10 cellular contexts compared by ENCODE assay signal in genomic region chr20:45294003-45294368, GRCh38. TPM values are rescaled to one million over a fixed set of nuclear protein-coding genes. Genes with fewer than 3 reads are reported as not detected.
DNase-seq lines count a peak whose midpoint lies in the region; ATAC-seq and TF ChIP-seq lines count a peak whose summit lies in the region.
"Had no signal": no experiment of that assay in that cellular context is flagged by ENCODE, and none has a peak within 500 bp of the region (broad histone marks: within the 10 kb centered on the region; RNA-seq: fewer than 3 reads in every experiment).

No MANE protein-coding gene starts in this region.

- no peak for TF ChIP-seq POLR2A in spleen (IDR thresholded peaks at IDR 0.05)

- intact Hi-C loops in spleen (cut with DNase I; ENCODE audit: low total_unique reads): no loop called here

- no peaks in the 10 kb centered on the region for H3K79me2 ChIP-seq in fibroblast of lung (ENCODE audit: control insufficient read depth, insufficient read depth, low read length)

- TF ChIP-seq CTCF in fibroblast of lung (conservative IDR thresholded peaks at IDR 0.05 in 1 of 2, IDR thresholded peaks at IDR 0.05 in 1 of 2; ENCODE audit: low read depth in 1 of 2, low read length in 2 of 2) (no peak), spleen (IDR thresholded peaks at IDR 0.05 in 8 of 11, conservative IDR thresholded peaks at IDR 0.05 in 3 of 11) (peak in 4 of 11 experiments; percentile 5 to 31 (median 20))

- H3K9me3 Mint-ChIP-seq in T-helper 1 cell treated with Interleukin-12 subunit alpha and Interleukin-12 subunit beta and Interleukin-4 antibody, amounts not matched to agents 30 μg/mL and 1 μg/mL, for 36 hours: no peaks in the 10 kb centered on the region
- H3K9me3 Mint-ChIP-seq in T-cell: no peaks in the 10 kb centered on the region

- H3K27ac Mint-ChIP-seq in T-helper 1 cell treated with Interleukin-12 subunit alpha and Interleukin-12 subunit beta and Interleukin-4 antibody, amounts not matched to agents 30 μg/mL and 1 μg/mL, for 36 hours: no peak overlapping the region
- H3K27ac Mint-ChIP-seq in T-cell: no peak overlapping the region

- H3K4me1 ChIP-seq in fibroblast of lung (ENCODE audit: control insufficient read depth, extremely low read depth, insufficient read depth, low read length) (peaks cover 2% of the 10 kb centered on the region), spleen (peaks cover 7 to 34% (median 26%) of the 10 kb centered on the region in 6 donors)

- H3K4me1 Mint-ChIP-seq in T-helper 1 cell treated with Interleukin-12 subunit alpha and Interleukin-12 subunit beta and Interleukin-4 antibody, amounts not matched to agents 30 μg/mL and 1 μg/mL, for 36 hours (ENCODE audit: low read depth): peaks cover 15% of the 10 kb centered on the region
- peaks cover 14 to 21% (median 17%) of the 10 kb centered on the region in 3 donors for H3K4me1 Mint-ChIP-seq in T-cell

- H3K36me3 Mint-ChIP-seq in T-helper 1 cell treated with Interleukin-12 subunit alpha and Interleukin-12 subunit beta and Interleukin-4 antibody, amounts not matched to agents 30 μg/mL and 1 μg/mL, for 36 hours (ENCODE audit: low read depth): peaks cover 8% of the 10 kb centered on the region
- no peaks in the 10 kb centered on the region for H3K36me3 Mint-ChIP-seq in T-cell

- H3K27me3 Mint-ChIP-seq in T-helper 1 cell treated with Interleukin-12 subunit alpha and Interleukin-12 subunit beta and Interleukin-4 antibody, amounts not matched to agents 30 μg/mL and 1 μg/mL, for 36 hours (ENCODE audit: low read depth): peaks cover 33% of the 10 kb centered on the region
- peaks cover 33 to 52% of the 10 kb centered on the region in 2 donors for H3K27me3 Mint-ChIP-seq in T-cell

- H3K9me3 ChIP-seq in fibroblast of lung (ENCODE audit: control insufficient read depth, insufficient read depth, low read depth, low read length) (no peaks in the 10 kb centered on the region), spleen (no peaks in the 10 kb centered on the region)

- H3K27me3 ChIP-seq in fibroblast of lung (ENCODE audit: control insufficient read depth, insufficient read depth, low read length) (peaks cover 7% of the 10 kb centered on the region), spleen (replicated peaks in 1 of 7) (peaks cover 0 to 74% (median 10%) of the 10 kb centered on the region in 7 donors)

- H3K27ac ChIP-seq in fibroblast of lung (ENCODE audit: insufficient read depth, low read length): no peak overlapping the region
- peak overlapping the region in 1 of 8 donors; percentile 76 for H3K27ac ChIP-seq in spleen

- peak in 1 of 4 experiments; percentile 6 for ATAC-seq in T-cell (replicated peaks in 1 of 4)
- no peak for ATAC-seq in HG03159 (IDR thresholded peaks at IDR 0.05; ENCODE audit: unreplicated experiment)

- peak overlapping the region in 3 of 4 experiments; percentile 9 to 63 (median 18) for H3K4me3 ChIP-seq in fibroblast of lung (replicated peaks in 1 of 4; ENCODE audit: control extremely low read depth in 1 of 4, insufficient read depth in 1 of 4, low read depth in 3 of 4, low read length in 4 of 4)
- peak overlapping the region in 6 of 8 donors; percentile 49 to 82 (median 54) for H3K4me3 ChIP-seq in spleen

- H2AFZ ChIP-seq in fibroblast of lung (ENCODE audit: low read length): no peak overlapping the region

- WGBS in spleen, 5 donors: 48 to 72% (median 60%) methylated on average over 5 of the region's 5 CpGs

- H3K4me3 Mint-ChIP-seq in T-helper 1 cell treated with Interleukin-12 subunit alpha and Interleukin-12 subunit beta and Interleukin-4 antibody, amounts not matched to agents 30 μg/mL and 1 μg/mL, for 36 hours: peak overlapping the region; percentile 72
- H3K4me3 Mint-ChIP-seq in T-cell: peak overlapping the region; percentile 61 to 75 (median 68)

- H3K4me2 ChIP-seq in fibroblast of lung (ENCODE audit: extremely low read depth, insufficient read depth, low read length): peak overlapping the region; percentile 70

- H3K9ac ChIP-seq in fibroblast of lung (ENCODE audit: insufficient read depth, low read length): no peak overlapping the region

- CTCF ChIA-PET in T-cell (lab: Charles Lee): interaction anchor here (0.5 to 2.6 kb wide), 22 partner anchors 8 to 558 kb away, joined by 3 to 9 read pairs (median 4); partner anchors contain the start of gene SYS1 (in 1 of the 2)

- no peaks in the 10 kb centered on the region for H3K36me3 ChIP-seq in fibroblast of lung (ENCODE audit: control insufficient read depth, insufficient read depth, low read length)
- H3K36me3 ChIP-seq in spleen: no peaks in the 10 kb centered on the region

- DNase-seq in T-helper 1 cell: no peak
- DNase-seq in T-cell: no peak
- DNase-seq in fibroblast of lung (ENCODE audit: low read depth in 2 of 2): no peak
- no peak for DNase-seq in spleen
- no peak for DNase-seq in KG1 (lab: John Stamatoyannopoulos, UW)
- no peak for DNase-seq in NCI-H748 (lab: John Stamatoyannopoulos, UW; ENCODE audit: unreplicated experiment)

- H4K20me1 ChIP-seq in fibroblast of lung (ENCODE audit: control insufficient read depth, extremely low read depth, insufficient read depth, low read length): no peaks in the 10 kb centered on the region

- POLR2A ChIA-PET in T-cell (lab: Charles Lee): interaction anchor here in 1 of 2 donors (0.6 kb wide), 1 partner anchor 80 kb away, joined by 3 read pairs; no protein-coding TSS in a partner anchor

RNA-seq across cellular contexts. Expression of gene RBPJL, which starts 12.7 kb away (rescaled TPM):
- total RNA-seq in T-cell (under 1 TPM in 3 of 5 donors, not detected in 2; 0.22 to 0.29 (median 0.26) TPM), fibroblast of lung (not detected in 2 replicates), spleen (not detected)
- polyA plus RNA-seq in fibroblast of lung (not detected in 2 replicates), spleen (under 1 TPM in 2 of 3 donors, not detected in 1; 0.05 to 0.09 TPM)
- polyA plus RNA-seq in fibroblast of lung (2012): not detected in 2 replicates
- polyA minus RNA-seq in fibroblast of lung (ENCODE audit: low replicate concordance): not detected in 2 replicates
- total RNA-seq: A172, H4 had no signal

RNA-seq across cellular contexts. Expression of gene MATN4, which starts 14.1 kb away (rescaled TPM):
- total RNA-seq in T-cell (not detected), fibroblast of lung (under 0.01 TPM in 2 replicates), spleen (not detected)
- polyA plus RNA-seq in fibroblast of lung (0.02 and 0.06 TPM in 2 replicates), spleen (under 1 TPM in 2 of 3 donors, not detected in 1; 0.19 to 0.52 TPM)
- polyA plus RNA-seq in fibroblast of lung (2012): not detected in 2 replicates
- polyA minus RNA-seq in fibroblast of lung (ENCODE audit: low replicate concordance): not detected in 2 replicates
- total RNA-seq: A172, H4 had no signal

RNA-seq across cellular contexts. Expression of gene SLPI, which starts 39.6 kb away (rescaled TPM):
- total RNA-seq in T-cell (1 to 10 TPM in 3 of 5 donors, not detected in 2; 1.1 to 1.7 (median 1.2) TPM), fibroblast of lung (0.17 and 0.77 TPM in 2 replicates), spleen (10 to 100 TPM in 3 of 7 donors, 1 to 10 TPM in 4; 2.9 to 26.9 (median 9.0) TPM)
- polyA plus RNA-seq in fibroblast of lung (3.7 TPM in 1 of 2 replicates, not detected in the other), spleen (10 to 100 TPM in 1 of 3 donors, 1 to 10 TPM in 2; 5.1 to 11.9 (median 8.4) TPM)
- 1.8 TPM in 1 of 2 replicates, not detected in the other for polyA plus RNA-seq in fibroblast of lung (2012)
- not detected in 2 replicates for polyA minus RNA-seq in fibroblast of lung (ENCODE audit: low replicate concordance)

RNA-seq across cellular contexts. Expression of gene SDC4, which starts 54.2 kb away (rescaled TPM):
- total RNA-seq in T-cell (1 to 10 TPM in 4 of 5 donors, under 1 TPM in 1; 0.68 to 4.4 (median 3.5) TPM), fibroblast of lung (142 and 175 TPM in 2 replicates), spleen (10 to 100 TPM; 27.2 to 56.1 (median 39.7) TPM)
- polyA plus RNA-seq in fibroblast of lung (226 and 312 TPM in 2 replicates), spleen (10 to 100 TPM; 10.4 to 21.0 (median 15.5) TPM)
- polyA plus RNA-seq in fibroblast of lung (2012): 220 and 326 TPM in 2 replicates
- 291 and 339 TPM in 2 replicates for polyA minus RNA-seq in fibroblast of lung (ENCODE audit: low replicate concordance)
